In genomic region chr1:27559466-27560030, GRCh38 we compare ENCODE assay signal across 13 cellular contexts. TPM values are rescaled to one million over a fixed set of nuclear protein-coding genes. Genes with fewer than 3 reads are reported as not detected.
DNase-seq lines count a peak whose midpoint lies in the region; ATAC-seq and TF ChIP-seq lines count a peak whose summit lies in the region.
"Had no signal": no experiment of that assay in that cellular context is flagged by ENCODE, and none has a peak within 500 bp of the region (broad histone marks: within the 10 kb centered on the region; RNA-seq: fewer than 3 reads in every experiment).

No MANE protein-coding gene starts in this region.

- POLR2A ChIA-PET in naive thymus-derived CD8-positive, alpha-beta T cell (lab: Charles Lee), result interaction anchor here (0.6 to 0.8 kb wide), 4 partner anchors 33 to 1884 kb away, joined by 3 to 4 read pairs (median 3); no protein-coding TSS in a partner anchor

- ATAC-seq in Right ventricle myocardium superior (ENCODE audit: poor library complexity), result no peak
- no peak for ATAC-seq in naive thymus-derived CD8-positive, alpha-beta T cell
- no peak for ATAC-seq in stimulated activated naive CD8-positive, alpha-beta T cell treated with anti-CD3 and anti-CD28 coated beads, Interleukin-15, Interleukin-2, amounts not matched to agents 100 U/mL and 50 U/mL, for 24 hours
- no peak for ATAC-seq in GM18517 (IDR thresholded peaks at IDR 0.05; ENCODE audit: unreplicated experiment)
- ATAC-seq: activated T-helper 17 cell treated with anti-CD3 and anti-CD28 coated beads, Interleukin-2, amount 50 U/mL, for 72 hours had no signal

- no peaks in the 10 kb centered on the region for H3K27me3 ChIP-seq in left ventricle myocardium inferior (ENCODE audit: low read depth)

- peak overlapping the region; percentile 97 for H3K27ac Mint-ChIP-seq in chondrocyte (ENCODE audit: unreplicated experiment)
- H3K27ac Mint-ChIP-seq in naive thymus-derived CD8-positive, alpha-beta T cell, result peak overlapping the region in 9 of 10 donors; percentile 34 to 85 (median 70)

- H3K9me3 Mint-ChIP-seq in chondrocyte (ENCODE audit: low read depth), result no peaks in the 10 kb centered on the region
- H3K9me3 Mint-ChIP-seq in naive thymus-derived CD8-positive, alpha-beta T cell, result no peaks in the 10 kb centered on the region
- H3K9me3 Mint-ChIP-seq: activated T-helper 17 cell treated with anti-CD3 and anti-CD28 coated beads, Interleukin-2, amount 50 U/mL, for 72 hours had no signal

- DNase-seq in left ventricle myocardium inferior (no peak), Right ventricle myocardium superior (no peak), chondrocyte (ENCODE audit: low spot score) (no peak), NCI-H187 treated with DMSO at 0.1 percent for 48 hours (lab: John Stamatoyannopoulos, UW) (no peak), foreskin fibroblast (no peak)
- DNase-seq in naive thymus-derived CD8-positive, alpha-beta T cell, result no peak
- DNase-seq in stimulated activated naive CD8-positive, alpha-beta T cell treated with anti-CD3 and anti-CD28 coated beads, Interleukin-15, Interleukin-2, amounts not matched to agents 100 U/mL and 50 U/mL, for 24 hours, result no peak
- DNase-seq: activated CD4-positive, alpha-beta T cell treated with anti-CD3 and anti-CD28 coated beads for 1 hour; central memory CD4-positive, alpha-beta T cell; NCI-H187 had no signal

- intact Hi-C loops in left ventricle myocardium inferior (cut with micrococcal nuclease) (no loop called here), Right ventricle myocardium superior (cut with DNase I) (loop anchor here (5.0 kb wide), 1 partner anchor 43 kb away; the partner anchor contains the start of gene AHDC1)

- H3K4me3 Mint-ChIP-seq in chondrocyte (ENCODE audit: unreplicated experiment), result peak overlapping the region; percentile 19
- H3K4me3 Mint-ChIP-seq in naive thymus-derived CD8-positive, alpha-beta T cell, result no peak overlapping the region
- H3K4me3 Mint-ChIP-seq: activated T-helper 17 cell treated with anti-CD3 and anti-CD28 coated beads, Interleukin-2, amount 50 U/mL, for 72 hours had no signal

- no peak overlapping the region for H3K4me3 ChIP-seq in left ventricle myocardium inferior
- H3K4me3 ChIP-seq in foreskin fibroblast (ENCODE audit: low read depth in 1 of 2, low read length in 2 of 2), result no peak overlapping the region
- H3K4me3 ChIP-seq: HAP-1 had no signal

- H3K27ac ChIP-seq in left ventricle myocardium inferior (replicated peaks), result peak overlapping the region; percentile 97

- H3K27me3 Mint-ChIP-seq in chondrocyte (ENCODE audit: low read depth), result no peaks in the 10 kb centered on the region
- H3K27me3 Mint-ChIP-seq in naive thymus-derived CD8-positive, alpha-beta T cell, result no peaks in the 10 kb centered on the region
- H3K27me3 Mint-ChIP-seq: activated T-helper 17 cell treated with anti-CD3 and anti-CD28 coated beads, Interleukin-2, amount 50 U/mL, for 72 hours had no signal

- peaks cover 11% of the 10 kb centered on the region for H3K36me3 ChIP-seq in left ventricle myocardium inferior
- H3K36me3 ChIP-seq: HAP-1 had no signal

- H3K4me1 ChIP-seq in left ventricle myocardium inferior, result peaks cover 99% of the 10 kb centered on the region

- no peaks in the 10 kb centered on the region for H3K9me3 ChIP-seq in left ventricle myocardium inferior (replicated peaks)
- H3K9me3 ChIP-seq: HAP-1 had no signal

- no peaks in the 10 kb centered on the region for H3K36me3 Mint-ChIP-seq in chondrocyte (ENCODE audit: low read depth)
- H3K36me3 Mint-ChIP-seq in naive thymus-derived CD8-positive, alpha-beta T cell, result no peaks in the 10 kb centered on the region

- no peak for TF ChIP-seq CTCF in left ventricle myocardium inferior (IDR thresholded peaks at IDR 0.05; ENCODE audit: borderline replicate concordance)
- TF ChIP-seq CTCF in chondrocyte (IDR thresholded peaks at IDR 0.05), result no peak
- no peak for TF ChIP-seq CTCF in foreskin fibroblast (IDR thresholded peaks at IDR 0.05; ENCODE audit: low read depth, low read length)

- H3K4me1 Mint-ChIP-seq in chondrocyte (ENCODE audit: low read depth), result peaks cover 94% of the 10 kb centered on the region
- H3K4me1 Mint-ChIP-seq in naive thymus-derived CD8-positive, alpha-beta T cell, result peaks cover 34 to 82% (median 65%) of the 10 kb centered on the region in 4 donors

RNA-seq across cellular contexts. Expression of gene AHDC1, which starts 44.4 kb away (rescaled TPM):
- 40.1 TPM for total RNA-seq in left ventricle myocardium inferior
- total RNA-seq in Right ventricle myocardium superior, result 47.4 TPM
- 61.6 to 86.7 TPM (median 61.8 TPM) in 3 replicates for total RNA-seq in chondrocyte
- total RNA-seq in naive thymus-derived CD8-positive, alpha-beta T cell, result 10 to 100 TPM; 19.6 to 24.7 TPM
- polyA plus RNA-seq in naive thymus-derived CD8-positive, alpha-beta T cell, result 1 to 10 TPM in 2 of 3 donors, under 1 TPM in 1; 0.57 to 2.4 (median 1.0) TPM
